In the genomic region with DNA sequence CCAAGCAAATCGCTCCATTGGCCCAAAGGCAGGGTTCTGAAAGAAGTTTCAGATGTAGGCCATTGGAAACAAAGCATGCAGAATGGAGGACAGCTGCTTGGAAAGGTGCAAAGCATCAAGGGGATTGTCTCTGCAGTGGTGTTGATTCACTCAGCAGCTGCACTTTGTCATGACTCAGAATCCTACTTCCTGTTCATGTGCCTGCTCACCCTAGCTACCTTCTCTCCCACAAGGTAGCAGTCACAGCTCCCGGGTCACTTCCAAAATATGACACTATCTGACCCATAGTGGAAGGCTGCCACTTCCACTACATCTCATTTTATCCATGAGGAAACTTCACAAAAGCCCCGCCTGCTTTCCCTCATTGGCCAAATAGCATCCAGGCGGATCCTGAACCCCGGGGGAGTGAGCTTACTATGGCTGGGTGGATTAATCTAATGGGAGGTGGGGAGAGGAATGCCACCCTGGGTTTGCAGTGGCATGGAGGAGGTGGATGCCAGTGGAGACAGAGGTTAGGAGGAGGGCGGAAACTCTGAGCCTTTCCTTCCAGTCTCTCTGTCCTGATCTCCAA, we compare ENCODE assay signal across 12 cellular contexts.
DNase-seq lines count a peak whose midpoint lies in the region; ATAC-seq, FAIRE-seq and TF ChIP-seq lines count a peak whose summit lies in the region.
"Had no signal": no experiment of that assay in that cellular context is flagged by ENCODE, and none has a peak within 500 bp of the region (broad histone marks: within the 10 kb centered on the region; RNA-seq: fewer than 3 reads in every experiment).

No MANE protein-coding gene starts in this region.

- peaks cover 14% of the 10 kb centered on the region for H3K4me1 Mint-ChIP-seq in activated T-helper 1 cell treated with anti-CD3 and anti-CD28 coated beads, Interleukin-12 subunit alpha, Interleukin-12 subunit beta, Interleukin-2, Interleukin-4 antibody, amounts not matched to agents 30 ng/mL and 10 ng/mL and 1 ng/mL, durations not matched to agents 14 hours and 24 hours and 36 hours (ENCODE audit: low read depth)

- FAIRE-seq in bronchial epithelial cell (lab: Jason Lieb, UNC) = peak; percentile 90

- DNase-seq in Daoy (ENCODE audit: low read depth) (peak; percentile 61), LoVo (ENCODE audit: low spot score) (peak; percentile 7), bronchial epithelial cell (ENCODE audit: low read depth) (peak; percentile 85), HuH-7.5 (ENCODE audit: low spot score) (no peak), NCI-H2029 treated with DMSO at 0.1 percent for 48 hours (lab: John Stamatoyannopoulos, UW) (no peak), NCI-H1930 (lab: John Stamatoyannopoulos, UW) (no peak)
- DNase-seq in activated T-helper 1 cell treated with anti-CD3 and anti-CD28 coated beads, Interleukin-12 subunit alpha, Interleukin-12 subunit beta, Interleukin-2, Interleukin-4 antibody, amounts not matched to agents 30 ng/mL and 10 ng/mL and 1 ng/mL, durations not matched to agents 14 hours and 24 hours and 36 hours (ENCODE audit: low spot score) = no peak
- DNase-seq: activated B cell treated with CpG ODN at 0.5 μM for 24 hours, DND-41, dorsolateral prefrontal cortex had no signal

- TF ChIP-seq CTCF in bronchial epithelial cell (IDR thresholded peaks at IDR 0.05; ENCODE audit: insufficient read depth, low read length, severe bottlenecking) = no peak

- peaks cover 3% of the 10 kb centered on the region for H3K27me3 ChIP-seq in bronchial epithelial cell (ENCODE audit: control insufficient read depth, insufficient read depth, low read length)

- ATAC-seq in GM21447 (IDR thresholded peaks at IDR 0.05; ENCODE audit: unreplicated experiment) = peak; percentile 73

- no peak overlapping the region for H3K4me3 Mint-ChIP-seq in activated T-helper 1 cell treated with anti-CD3 and anti-CD28 coated beads, Interleukin-12 subunit alpha, Interleukin-12 subunit beta, Interleukin-2, Interleukin-4 antibody, amounts not matched to agents 30 ng/mL and 10 ng/mL and 1 ng/mL, durations not matched to agents 14 hours and 24 hours and 36 hours
- H3K4me3 Mint-ChIP-seq: activated B cell treated with CpG ODN at 0.5 μM for 24 hours, memory B cell had no signal

- H3K36me3 ChIP-seq in bronchial epithelial cell (ENCODE audit: control insufficient read depth, insufficient read depth, low read length) = no peaks in the 10 kb centered on the region

- H3K9me3 Mint-ChIP-seq in activated T-helper 1 cell treated with anti-CD3 and anti-CD28 coated beads, Interleukin-12 subunit alpha, Interleukin-12 subunit beta, Interleukin-2, Interleukin-4 antibody, amounts not matched to agents 30 ng/mL and 10 ng/mL and 1 ng/mL, durations not matched to agents 14 hours and 24 hours and 36 hours = no peaks in the 10 kb centered on the region
- H3K9me3 Mint-ChIP-seq: activated B cell treated with CpG ODN at 0.5 μM for 24 hours, memory B cell had no signal

- no peaks in the 10 kb centered on the region for H3K36me3 Mint-ChIP-seq in activated T-helper 1 cell treated with anti-CD3 and anti-CD28 coated beads, Interleukin-12 subunit alpha, Interleukin-12 subunit beta, Interleukin-2, Interleukin-4 antibody, amounts not matched to agents 30 ng/mL and 10 ng/mL and 1 ng/mL, durations not matched to agents 14 hours and 24 hours and 36 hours (ENCODE audit: low read depth)
- H3K36me3 Mint-ChIP-seq: memory B cell had no signal

- H3K27ac Mint-ChIP-seq in activated T-helper 1 cell treated with anti-CD3 and anti-CD28 coated beads, Interleukin-12 subunit alpha, Interleukin-12 subunit beta, Interleukin-2, Interleukin-4 antibody, amounts not matched to agents 30 ng/mL and 10 ng/mL and 1 ng/mL, durations not matched to agents 14 hours and 24 hours and 36 hours = no peak overlapping the region
- H3K27ac Mint-ChIP-seq: activated B cell treated with CpG ODN at 0.5 μM for 24 hours, memory B cell had no signal

- no peak overlapping the region for H3K4me3 ChIP-seq in bronchial epithelial cell (ENCODE audit: low read depth, low read length)
- H3K4me3 ChIP-seq: dorsolateral prefrontal cortex had no signal

- peaks cover 9% of the 10 kb centered on the region for H3K27me3 Mint-ChIP-seq in activated T-helper 1 cell treated with anti-CD3 and anti-CD28 coated beads, Interleukin-12 subunit alpha, Interleukin-12 subunit beta, Interleukin-2, Interleukin-4 antibody, amounts not matched to agents 30 ng/mL and 10 ng/mL and 1 ng/mL, durations not matched to agents 14 hours and 24 hours and 36 hours (ENCODE audit: insufficient read depth)

- intact Hi-C loops in activated T-helper 1 cell treated with anti-CD3 and anti-CD28 coated beads, Interleukin-12 subunit alpha, Interleukin-12 subunit beta, Interleukin-2, Interleukin-4 antibody, amounts not matched to agents 30 ng/mL and 10 ng/mL and 1 ng/mL, durations not matched to agents 14 hours and 24 hours and 36 hours (cut with micrococcal nuclease) = no loop called here

Comparison
In these comparisons a context has a peak if more than half of its experiments do, and no peak if none do; other contexts are left out.
1. DNase-seq: peak in Daoy (single experiment), LoVo (single experiment) and bronchial epithelial cell (single experiment); none in HuH-7.5 (single experiment), NCI-H2029 treated with DMSO at 0.1 percent for 48 hours (single experiment), NCI-H1930 (0 of 2) and activated T-helper 1 cell treated with anti-CD3 and anti-CD28 coated beads, Interleukin-12 subunit alpha, Interleukin-12 subunit beta, Interleukin-2, Interleukin-4 antibody, amounts not matched to agents 30 ng/mL and 10 ng/mL and 1 ng/mL, durations not matched to agents 14 hours and 24 hours and 36 hours (single experiment).